29 cellular contexts compared by ENCODE assay signal in the genomic region with DNA sequence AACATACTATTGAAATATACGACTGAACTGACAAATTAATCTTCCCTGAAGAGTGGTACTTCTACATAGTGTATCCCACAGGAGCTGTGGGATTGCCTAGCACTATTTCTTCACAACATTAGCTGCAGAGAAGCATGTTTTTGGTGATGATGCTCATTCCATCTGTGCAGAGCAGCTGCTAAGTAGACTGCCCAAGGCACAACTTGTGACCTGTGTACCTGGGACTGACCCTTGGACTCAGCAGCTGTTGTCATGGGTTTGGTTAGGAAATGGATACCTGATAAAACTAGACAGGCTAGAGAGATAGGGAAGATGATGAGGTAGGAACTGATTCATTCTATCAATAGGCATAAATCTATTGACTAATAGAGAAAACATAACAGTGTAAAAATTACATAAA.
"Had no signal": no experiment of that assay in that cellular context is flagged by ENCODE, and none has a peak within 500 bp of the region (broad histone marks: within the 10 kb centered on the region; RNA-seq: fewer than 3 reads in every experiment).

No MANE protein-coding gene starts in this region.

- H3K27ac ChIP-seq: ascending aorta, breast epithelium, cardiac muscle cell, colonic mucosa, epithelial cell of prostate, esophagus squamous epithelium, gastroesophageal sphincter had no signal

- H3K9me3 Mint-ChIP-seq: activated CD4-positive, alpha-beta T cell treated with anti-CD3 and anti-CD28 coated beads, Interleukin-2, amount 10 ng/mL, durations not matched to agents 7 days and 5 days had no signal

- H3K27me3 ChIP-seq: ascending aorta, breast epithelium, cardiac muscle cell, colonic mucosa, esophagus squamous epithelium, gastroesophageal sphincter had no signal

- H3K9me3 ChIP-seq: ascending aorta, breast epithelium, colonic mucosa, esophagus squamous epithelium, gastroesophageal sphincter had no signal

- H3K36me3 ChIP-seq: ascending aorta, breast epithelium, cardiac muscle cell, colonic mucosa, esophagus squamous epithelium, gastroesophageal sphincter had no signal

- H3K4me3 ChIP-seq: ascending aorta, breast epithelium, cardiac muscle cell, colonic mucosa, esophagus squamous epithelium, gastroesophageal sphincter had no signal

- H3K27me3 Mint-ChIP-seq: activated CD4-positive, alpha-beta memory T cell treated with anti-CD3 and anti-CD28 coated beads, Interleukin-2, amount 10 ng/mL, durations not matched to agents 7 days and 5 days; activated CD4-positive, alpha-beta T cell treated with anti-CD3 and anti-CD28 coated beads for 36 hours; activated CD4-positive, alpha-beta T cell treated with anti-CD3 and anti-CD28 coated beads, Interleukin-2, amount 10 ng/mL, durations not matched to agents 7 days and 5 days; activated naive CD4-positive, alpha-beta T cell treated with anti-CD3 and anti-CD28 coated beads, Interleukin-2, amount 50 U/mL, for 24 hours; activated naive CD8-positive, alpha-beta T cell treated with anti-CD3 and anti-CD28 coated beads, Interleukin-2, amount 10 ng/mL, durations not matched to agents 7 days and 5 days; brain had no signal

- DNase-seq: activated CD4-positive, alpha-beta memory T cell treated with anti-CD3 and anti-CD28 coated beads, Interleukin-2, amount 10 ng/mL, durations not matched to agents 7 days and 5 days; activated CD4-positive, alpha-beta T cell treated with anti-CD3 and anti-CD28 coated beads for 36 hours; activated CD4-positive, alpha-beta T cell treated with anti-CD3 and anti-CD28 coated beads, Interleukin-2, amount 10 ng/mL, durations not matched to agents 7 days and 5 days; activated CD4-positive, alpha-beta T cell treated with anti-CD3 and anti-CD28 coated beads, Interleukin-2, amount 50 U/mL, for 4 hours; activated CD4-positive, CD25-positive, alpha-beta regulatory T cell; activated CD4-positive, CD25-positive, alpha-beta regulatory T cell treated with anti-CD3 and anti-CD28 coated beads, Interleukin-2, amount 50 U/mL, for 72 hours; activated CD8-positive, alpha-beta memory T cell treated with anti-CD3 and anti-CD28 coated beads for 24 hours; activated effector memory CD4-positive, alpha-beta T cell treated with anti-CD3 and anti-CD28 coated beads, Interleukin-2, amount 50 U/mL, for 16 hours; activated naive CD4-positive, alpha-beta T cell treated with anti-CD3 and anti-CD28 coated beads for 36 hours; activated naive CD8-positive, alpha-beta T cell treated with anti-CD3 and anti-CD28 coated beads, Interleukin-2, amount 10 ng/mL, durations not matched to agents 7 days and 5 days; activated T-cell treated with anti-CD3 and anti-CD28 coated beads, Interleukin-2, amount 50 U/mL, for 1 hour; activated T-cell treated with anti-CD3 and anti-CD28 coated beads, Interleukin-2, amount 50 U/mL, for 48 hours; central memory CD4-positive, alpha-beta T cell; cerebellar nuclear complex; colonic mucosa; effector CD8-positive, alpha-beta T cell; esophagus squamous epithelium; foreskin melanocyte; head of caudate nucleus; T-helper 2 cell had no signal

- ATAC-seq: activated CD4-positive, alpha-beta T cell treated with anti-CD3 and anti-CD28 coated beads for 36 hours; gastroesophageal sphincter had no signal

- H3K4me1 ChIP-seq: ascending aorta, breast epithelium, colonic mucosa, esophagus squamous epithelium, gastroesophageal sphincter had no signal

- H3K36me3 Mint-ChIP-seq: activated naive CD4-positive, alpha-beta T cell treated with anti-CD3 and anti-CD28 coated beads, Interleukin-2, amount 50 U/mL, for 24 hours; activated naive CD8-positive, alpha-beta T cell treated with anti-CD3 and anti-CD28 coated beads, Interleukin-2, amount 10 ng/mL, durations not matched to agents 7 days and 5 days; brain had no signal

- H3K4me3 Mint-ChIP-seq: activated CD4-positive, alpha-beta memory T cell treated with anti-CD3 and anti-CD28 coated beads, Interleukin-2, amount 10 ng/mL, durations not matched to agents 7 days and 5 days; activated CD4-positive, alpha-beta T cell treated with anti-CD3 and anti-CD28 coated beads for 36 hours; activated CD4-positive, alpha-beta T cell treated with anti-CD3 and anti-CD28 coated beads, Interleukin-2, amount 10 ng/mL, durations not matched to agents 7 days and 5 days; activated naive CD4-positive, alpha-beta T cell treated with anti-CD3 and anti-CD28 coated beads for 36 hours; activated naive CD4-positive, alpha-beta T cell treated with anti-CD3 and anti-CD28 coated beads, Interleukin-2, amount 50 U/mL, for 24 hours; activated naive CD8-positive, alpha-beta T cell treated with anti-CD3 and anti-CD28 coated beads, Interleukin-2, amount 10 ng/mL, durations not matched to agents 7 days and 5 days; activated T-helper 1 cell treated with anti-CD3 and anti-CD28 coated beads, Interleukin-12 subunit alpha, Interleukin-12 subunit beta, Interleukin-2, Interleukin-4 antibody, amounts not matched to agents 30 ng/mL and 10 ng/mL and 1 ng/mL, durations not matched to agents 14 hours and 24 hours and 36 hours; brain had no signal

- H3K4me1 Mint-ChIP-seq: activated CD4-positive, alpha-beta memory T cell treated with anti-CD3 and anti-CD28 coated beads, Interleukin-2, amount 10 ng/mL, durations not matched to agents 7 days and 5 days; activated CD4-positive, alpha-beta T cell treated with anti-CD3 and anti-CD28 coated beads for 36 hours; activated CD4-positive, alpha-beta T cell treated with anti-CD3 and anti-CD28 coated beads, Interleukin-2, amount 10 ng/mL, durations not matched to agents 7 days and 5 days; activated naive CD4-positive, alpha-beta T cell treated with anti-CD3 and anti-CD28 coated beads, Interleukin-2, amount 50 U/mL, for 24 hours; activated naive CD8-positive, alpha-beta T cell treated with anti-CD3 and anti-CD28 coated beads, Interleukin-2, amount 10 ng/mL, durations not matched to agents 7 days and 5 days had no signal

- H3K27ac Mint-ChIP-seq: activated CD4-positive, alpha-beta memory T cell treated with anti-CD3 and anti-CD28 coated beads, Interleukin-2, amount 10 ng/mL, durations not matched to agents 7 days and 5 days; activated CD4-positive, alpha-beta T cell treated with anti-CD3 and anti-CD28 coated beads for 36 hours; activated CD4-positive, alpha-beta T cell treated with anti-CD3 and anti-CD28 coated beads, Interleukin-2, amount 10 ng/mL, durations not matched to agents 7 days and 5 days; activated naive CD4-positive, alpha-beta T cell treated with anti-CD3 and anti-CD28 coated beads for 36 hours; activated naive CD4-positive, alpha-beta T cell treated with anti-CD3 and anti-CD28 coated beads, Interleukin-2, amount 50 U/mL, for 24 hours; activated naive CD8-positive, alpha-beta T cell treated with anti-CD3 and anti-CD28 coated beads, Interleukin-2, amount 10 ng/mL, durations not matched to agents 7 days and 5 days; activated T-helper 1 cell treated with anti-CD3 and anti-CD28 coated beads, Interleukin-12 subunit alpha, Interleukin-12 subunit beta, Interleukin-2, Interleukin-4 antibody, amounts not matched to agents 30 ng/mL and 10 ng/mL and 1 ng/mL, durations not matched to agents 14 hours and 24 hours and 36 hours; activated T-helper 2 cell treated with anti-CD3 and anti-CD28 coated beads, Interferon-gamma antibody, Interleukin-2, Interleukin-4, amounts not matched to agents 10 μg/mL and 5 μg/mL and 100 μg/mL, durations not matched to agents 14 hours and 24 hours and 36 hours; brain had no signal
